ENCODE assay signal across 8 cellular contexts in the genomic region with DNA sequence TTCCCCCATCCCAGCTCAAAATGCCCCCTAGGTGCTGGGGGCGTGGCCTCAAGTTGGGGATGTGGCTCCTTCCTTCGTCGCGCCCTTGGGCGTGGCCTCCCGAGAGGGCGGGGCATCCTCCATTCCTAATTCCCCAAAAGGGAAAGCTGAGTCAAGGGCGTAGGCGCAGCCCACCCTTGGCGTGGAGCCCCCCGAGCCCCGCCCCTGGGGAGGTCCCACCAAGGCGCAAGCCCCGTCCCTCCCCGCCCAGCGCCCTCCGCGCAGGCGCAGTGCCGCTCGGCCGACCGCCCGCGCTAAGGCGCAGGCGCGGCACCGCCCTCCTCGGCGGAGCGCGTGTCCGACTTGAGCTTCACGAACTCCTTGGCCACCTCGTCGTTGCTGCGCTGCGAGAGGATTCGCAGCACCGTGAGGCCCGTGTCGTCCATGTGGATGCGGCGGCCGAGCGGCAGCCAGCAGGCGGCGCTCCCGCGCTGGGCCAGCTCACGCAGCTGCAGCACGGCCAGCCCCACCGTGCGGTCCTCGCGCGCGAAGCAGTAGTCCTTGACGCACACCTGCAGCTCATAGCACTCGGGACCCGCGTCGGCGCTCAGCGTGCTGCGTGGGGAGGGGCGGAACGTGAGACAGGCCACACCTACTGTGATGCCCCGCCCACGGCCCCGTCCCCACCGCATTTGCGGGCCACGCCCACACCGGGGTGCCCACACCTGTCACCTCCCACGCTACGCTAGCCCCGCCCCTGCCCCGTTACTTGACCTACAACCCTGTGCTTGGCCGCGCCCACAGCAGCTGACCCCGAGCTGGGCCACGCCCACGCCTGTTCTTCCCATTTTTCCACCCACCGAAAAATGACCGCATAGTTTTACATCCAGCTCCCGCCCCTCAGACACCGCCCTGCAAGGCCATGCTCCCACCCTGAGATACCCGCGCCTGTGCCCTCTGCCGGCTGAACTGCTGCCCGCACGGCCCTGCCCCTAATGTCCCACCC. TPM values are rescaled to one million over a fixed set of nuclear protein-coding genes. Genes with fewer than 3 reads are reported as not detected.
DNase-seq lines count a peak whose midpoint lies in the region; ATAC-seq, FAIRE-seq and TF ChIP-seq lines count a peak whose summit lies in the region.

No MANE protein-coding gene starts in this region.

- peak overlapping the region in 3 of 4 donors; percentile 79 to 84 (median 80) for H3K4me3 Mint-ChIP-seq in CD4-positive, CD25-positive, alpha-beta regulatory T cell
- H3K4me3 Mint-ChIP-seq in activated naive CD4-positive, alpha-beta T cell treated with anti-CD3 and anti-CD28 coated beads, Interleukin-2, amount 10 ng/mL, durations not matched to agents 7 days and 5 days, result peak overlapping the region; percentile 68
- H3K4me3 Mint-ChIP-seq in type B pancreatic cell, result peak overlapping the region; percentile 84

- H3K9me3 ChIP-seq in CD4-positive, CD25-positive, alpha-beta regulatory T cell (ENCODE audit: control insufficient read depth in 2 of 2, low read length in 2 of 2), result no peaks in the 10 kb centered on the region
- H3K9me3 ChIP-seq in cardiac muscle cell (ENCODE audit: low read depth), result no peaks in the 10 kb centered on the region

- no peak overlapping the region for H3K4me3 ChIP-seq in CD4-positive, CD25-positive, alpha-beta regulatory T cell (ENCODE audit: low read depth, low read length)
- peak overlapping the region; percentile 39 for H3K4me3 ChIP-seq in cardiac muscle cell

- H3K27ac Mint-ChIP-seq in CD4-positive, CD25-positive, alpha-beta regulatory T cell, result peak overlapping the region in 1 of 3 donors; percentile 26
- peak overlapping the region; percentile 69 for H3K27ac Mint-ChIP-seq in activated naive CD4-positive, alpha-beta T cell treated with anti-CD3 and anti-CD28 coated beads, Interleukin-2, amount 10 ng/mL, durations not matched to agents 7 days and 5 days
- peak overlapping the region; percentile 62 for H3K27ac Mint-ChIP-seq in type B pancreatic cell

- peaks cover 9% of the 10 kb centered on the region for H3K27me3 ChIP-seq in CD4-positive, CD25-positive, alpha-beta regulatory T cell (ENCODE audit: control insufficient read depth, insufficient read depth, low read length)
- no peaks in the 10 kb centered on the region for H3K27me3 ChIP-seq in cardiac muscle cell

- CTCF ChIA-PET in activated naive CD4-positive, alpha-beta T cell treated with anti-CD3 and anti-CD28 coated beads, Interleukin-2, amount 10 ng/mL, durations not matched to agents 7 days and 5 days (lab: Charles Lee), result interaction anchor here (1.1 to 2.2 kb wide), 4 partner anchors 10 to 93 kb away, joined by 3 to 13 read pairs (median 4); no protein-coding TSS in a partner anchor

- peak; percentile 91 to 96 for ATAC-seq in CD4-positive, CD25-positive, alpha-beta regulatory T cell (ENCODE audit: low read depth in 2 of 2)
- ATAC-seq in GM19463 (IDR thresholded peaks at IDR 0.05; ENCODE audit: unreplicated experiment), result peak; percentile 70

- peak; percentile 99 for FAIRE-seq in HTR-8/SVneo (lab: Jason Lieb, UNC)

- in situ Hi-C loops in SK-MEL-5 (cut with HindIII; ENCODE audit: low pct_unique_long_range_greater_than_20kb, low sequenced_read_pairs), result no loop called here

- DNase-seq in CD4-positive, CD25-positive, alpha-beta regulatory T cell, result peak; percentile 68 to 82 (median 81)
- DNase-seq in HTR-8/SVneo (ENCODE audit: insufficient read length, low spot score) (peak; percentile 92), SK-MEL-5 (ENCODE audit: low read depth, low spot score) (peak; percentile 86), cardiac muscle cell (ENCODE audit: low read depth in 1 of 2, low spot score in 1 of 2) (peak; percentile 83 to 92), pons (ENCODE audit: low spot score) (peak; percentile 44), type B pancreatic cell (ENCODE audit: extremely low spot score, unreplicated experiment) (peak; percentile 89)
- peak; percentile 85 for DNase-seq in activated naive CD4-positive, alpha-beta T cell treated with anti-CD3 and anti-CD28 coated beads, Interleukin-2, amount 10 ng/mL, durations not matched to agents 7 days and 5 days

- TF ChIP-seq CTCF in cardiac muscle cell (IDR thresholded peaks at IDR 0.05; ENCODE audit: low read depth, low read length) (peak; percentile 61), type B pancreatic cell (conservative IDR thresholded peaks at IDR 0.05) (peak; percentile 78)

- H3K4me1 ChIP-seq in CD4-positive, CD25-positive, alpha-beta regulatory T cell (ENCODE audit: control insufficient read depth, insufficient read depth, low read length, poor library complexity, severe bottlenecking), result peaks cover 13% of the 10 kb centered on the region
- no peaks in the 10 kb centered on the region for H3K4me1 ChIP-seq in cardiac muscle cell (ENCODE audit: low read depth)

- H3K4me1 Mint-ChIP-seq in CD4-positive, CD25-positive, alpha-beta regulatory T cell, result peaks cover 0 to 10% (median 4%) of the 10 kb centered on the region in 4 donors
- peaks cover 10% of the 10 kb centered on the region for H3K4me1 Mint-ChIP-seq in activated naive CD4-positive, alpha-beta T cell treated with anti-CD3 and anti-CD28 coated beads, Interleukin-2, amount 10 ng/mL, durations not matched to agents 7 days and 5 days
- no peaks in the 10 kb centered on the region for H3K4me1 Mint-ChIP-seq in type B pancreatic cell (ENCODE audit: unreplicated experiment)

- H3K27me3 Mint-ChIP-seq in CD4-positive, CD25-positive, alpha-beta regulatory T cell, result peaks cover 37% of the 10 kb centered on the region
- H3K27me3 Mint-ChIP-seq in activated naive CD4-positive, alpha-beta T cell treated with anti-CD3 and anti-CD28 coated beads, Interleukin-2, amount 10 ng/mL, durations not matched to agents 7 days and 5 days, result peaks cover 59% of the 10 kb centered on the region
- H3K27me3 Mint-ChIP-seq in type B pancreatic cell, result peaks cover 30% of the 10 kb centered on the region

- H3K27ac ChIP-seq in CD4-positive, CD25-positive, alpha-beta regulatory T cell (ENCODE audit: insufficient read depth, low read length, poor library complexity, severe bottlenecking), result no peak overlapping the region
- H3K27ac ChIP-seq in cardiac muscle cell, result peak overlapping the region; percentile 91

- no peaks in the 10 kb centered on the region for H3K36me3 ChIP-seq in CD4-positive, CD25-positive, alpha-beta regulatory T cell (ENCODE audit: control insufficient read depth, insufficient read depth, low read length)
- H3K36me3 ChIP-seq in cardiac muscle cell, result no peaks in the 10 kb centered on the region

- H3K36me3 Mint-ChIP-seq in CD4-positive, CD25-positive, alpha-beta regulatory T cell, result no peaks in the 10 kb centered on the region
- H3K36me3 Mint-ChIP-seq in activated naive CD4-positive, alpha-beta T cell treated with anti-CD3 and anti-CD28 coated beads, Interleukin-2, amount 10 ng/mL, durations not matched to agents 7 days and 5 days, result no peaks in the 10 kb centered on the region
- no peaks in the 10 kb centered on the region for H3K36me3 Mint-ChIP-seq in type B pancreatic cell

- peaks cover 0 to 4% (median 0%) of the 10 kb centered on the region in 7 donors for H3K9me3 Mint-ChIP-seq in CD4-positive, CD25-positive, alpha-beta regulatory T cell
- no peaks in the 10 kb centered on the region for H3K9me3 Mint-ChIP-seq in activated naive CD4-positive, alpha-beta T cell treated with anti-CD3 and anti-CD28 coated beads, Interleukin-2, amount 10 ng/mL, durations not matched to agents 7 days and 5 days
- no peaks in the 10 kb centered on the region for H3K9me3 Mint-ChIP-seq in type B pancreatic cell

RNA-seq across cellular contexts. Expression of a gene that starts 50.6 kb away (rescaled TPM):
- total RNA-seq in CD4-positive, CD25-positive, alpha-beta regulatory T cell, result 40.6 TPM
- 10 to 100 TPM; 17.1 to 18.9 (median 17.8) TPM for polyA plus RNA-seq in CD4-positive, CD25-positive, alpha-beta regulatory T cell
- 85.1 and 86.6 TPM in 2 replicates for total RNA-seq in SK-MEL-5 (2014; rRNA removed; shearing (Covaris generic))
- polyA plus RNA-seq in SK-MEL-5 (2015; cell fraction: cytosol; rRNA removed), result 230 and 279 TPM in 2 replicates
- polyA plus RNA-seq in SK-MEL-5 (2015; cell fraction: nucleus; rRNA removed), result 106 and 124 TPM in 2 replicates
- total RNA-seq in cardiac muscle cell (62.9 and 93.5 TPM in 2 replicates), type B pancreatic cell (ENCODE audit: low replicate concordance) (69.7 and 73.7 TPM in 2 replicates)
- polyA plus RNA-seq in cardiac muscle cell, result 41.1 and 60.9 TPM in 2 replicates
